1 cellular context compared by ENCODE assay signal in the genomic region with DNA sequence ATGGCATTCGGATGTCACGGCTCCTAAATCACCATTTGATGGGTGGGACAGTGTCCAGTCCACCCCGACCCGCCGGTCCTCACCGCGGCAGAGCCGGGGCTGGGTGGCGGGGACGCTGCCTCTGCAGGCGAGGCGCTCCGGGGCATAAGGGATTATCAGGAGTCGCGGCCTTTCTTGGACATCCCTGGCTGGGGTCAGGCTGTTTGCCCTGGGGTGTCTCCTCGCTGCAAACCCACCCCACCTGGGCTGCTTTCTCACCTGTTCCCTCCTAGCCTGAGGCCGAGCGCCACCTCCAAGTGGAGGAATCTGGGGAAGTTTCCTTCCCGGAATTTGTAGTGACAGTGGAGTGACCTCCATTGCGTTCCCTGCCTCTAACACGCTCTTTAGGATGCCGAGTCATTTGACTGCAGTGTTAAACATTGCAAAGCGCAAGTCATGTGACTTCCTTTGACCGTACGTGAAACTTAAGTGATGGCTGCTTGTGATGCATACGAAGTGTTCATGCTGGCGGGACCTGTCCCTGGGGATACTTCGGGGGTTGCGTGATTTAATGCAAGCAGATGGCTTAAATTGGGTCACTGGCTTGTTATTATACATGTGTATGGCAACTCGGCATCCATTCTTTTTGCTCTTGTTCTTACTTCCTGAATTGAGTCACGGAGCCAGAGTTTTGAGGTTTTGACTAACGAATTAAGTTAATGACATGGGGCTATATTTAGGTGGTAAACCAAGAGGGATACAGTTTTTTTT.
TF ChIP-seq lines count a peak whose summit lies in the region.

No MANE protein-coding gene starts in this region.

TF ChIP-seq in HepG2, 621 proteins besides CTCF, POLR2A, EP300 and RAD21 (continued from another document and continues in another):
- TF ChIP-seq, protein P1, sequence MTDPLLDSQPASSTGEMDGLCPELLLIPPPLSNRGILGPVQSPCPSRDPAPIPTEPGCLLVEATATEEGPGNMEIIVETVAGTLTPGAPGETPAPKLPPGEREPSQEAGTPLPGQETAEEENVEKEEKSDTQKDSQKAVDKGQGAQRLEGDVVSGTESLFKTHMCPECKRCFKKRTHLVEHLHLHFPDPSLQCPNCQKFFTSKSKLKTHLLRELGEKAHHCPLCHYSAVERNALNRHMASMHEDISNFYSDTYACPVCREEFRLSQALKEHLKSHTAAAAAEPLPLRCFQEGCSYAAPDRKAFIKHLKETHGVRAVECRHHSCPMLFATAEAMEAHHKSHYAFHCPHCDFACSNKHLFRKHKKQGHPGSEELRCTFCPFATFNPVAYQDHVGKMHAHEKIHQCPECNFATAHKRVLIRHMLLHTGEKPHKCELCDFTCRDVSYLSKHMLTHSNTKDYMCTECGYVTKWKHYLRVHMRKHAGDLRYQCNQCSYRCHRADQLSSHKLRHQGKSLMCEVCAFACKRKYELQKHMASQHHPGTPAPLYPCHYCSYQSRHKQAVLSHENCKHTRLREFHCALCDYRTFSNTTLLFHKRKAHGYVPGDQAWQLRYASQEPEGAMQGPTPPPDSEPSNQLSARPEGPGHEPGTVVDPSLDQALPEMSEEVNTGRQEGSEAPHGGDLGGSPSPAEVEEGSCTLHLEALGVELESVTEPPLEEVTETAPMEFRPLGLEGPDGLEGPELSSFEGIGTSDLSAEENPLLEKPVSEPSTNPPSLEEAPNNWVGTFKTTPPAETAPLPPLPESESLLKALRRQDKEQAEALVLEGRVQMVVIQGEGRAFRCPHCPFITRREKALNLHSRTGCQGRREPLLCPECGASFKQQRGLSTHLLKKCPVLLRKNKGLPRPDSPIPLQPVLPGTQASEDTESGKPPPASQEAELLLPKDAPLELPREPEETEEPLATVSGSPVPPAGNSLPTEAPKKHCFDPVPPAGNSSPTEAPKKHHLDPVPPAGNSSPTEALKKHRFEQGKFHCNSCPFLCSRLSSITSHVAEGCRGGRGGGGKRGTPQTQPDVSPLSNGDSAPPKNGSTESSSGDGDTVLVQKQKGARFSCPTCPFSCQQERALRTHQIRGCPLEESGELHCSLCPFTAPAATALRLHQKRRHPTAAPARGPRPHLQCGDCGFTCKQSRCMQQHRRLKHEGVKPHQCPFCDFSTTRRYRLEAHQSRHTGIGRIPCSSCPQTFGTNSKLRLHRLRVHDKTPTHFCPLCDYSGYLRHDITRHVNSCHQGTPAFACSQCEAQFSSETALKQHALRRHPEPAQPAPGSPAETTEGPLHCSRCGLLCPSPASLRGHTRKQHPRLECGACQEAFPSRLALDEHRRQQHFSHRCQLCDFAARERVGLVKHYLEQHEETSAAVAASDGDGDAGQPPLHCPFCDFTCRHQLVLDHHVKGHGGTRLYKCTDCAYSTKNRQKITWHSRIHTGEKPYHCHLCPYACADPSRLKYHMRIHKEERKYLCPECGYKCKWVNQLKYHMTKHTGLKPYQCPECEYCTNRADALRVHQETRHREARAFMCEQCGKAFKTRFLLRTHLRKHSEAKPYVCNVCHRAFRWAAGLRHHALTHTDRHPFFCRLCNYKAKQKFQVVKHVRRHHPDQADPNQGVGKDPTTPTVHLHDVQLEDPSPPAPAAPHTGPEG (CRISPR knock-in tag; IDR thresholded peaks at IDR 0.05) = 0 out of 2 replicates have a peak, but pooled peaks have one; percentile 56
- TF ChIP-seq, protein P2, sequence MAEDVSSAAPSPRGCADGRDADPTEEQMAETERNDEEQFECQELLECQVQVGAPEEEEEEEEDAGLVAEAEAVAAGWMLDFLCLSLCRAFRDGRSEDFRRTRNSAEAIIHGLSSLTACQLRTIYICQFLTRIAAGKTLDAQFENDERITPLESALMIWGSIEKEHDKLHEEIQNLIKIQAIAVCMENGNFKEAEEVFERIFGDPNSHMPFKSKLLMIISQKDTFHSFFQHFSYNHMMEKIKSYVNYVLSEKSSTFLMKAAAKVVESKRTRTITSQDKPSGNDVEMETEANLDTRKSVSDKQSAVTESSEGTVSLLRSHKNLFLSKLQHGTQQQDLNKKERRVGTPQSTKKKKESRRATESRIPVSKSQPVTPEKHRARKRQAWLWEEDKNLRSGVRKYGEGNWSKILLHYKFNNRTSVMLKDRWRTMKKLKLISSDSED (CRISPR knock-in tag; IDR thresholded peaks at IDR 0.05) = no peak
- TF ChIP-seq EZH2 (conservative IDR thresholded peaks at IDR 0.05; ENCODE audit: low read depth, low read length) (no peak), AHR (CRISPR knock-in tag; IDR thresholded peaks at IDR 0.05) (0 out of 2 replicates have a peak, but pooled peaks have one; percentile 47), SOX13 (IDR thresholded peaks at IDR 0.05) (no peak), SOX13 (CRISPR knock-in tag; conservative IDR thresholded peaks at IDR 0.05 in 1 of 2, IDR thresholded peaks at IDR 0.05 in 1 of 2) (peak in 1 of 2 experiments; percentile 49; a peak in 1 of 4 replicates), SAP130 (CRISPR knock-in tag; IDR thresholded peaks at IDR 0.05; ENCODE audit: low read depth) (peak; percentile 90), SOX5 (CRISPR knock-in tag; IDR thresholded peaks at IDR 0.05; ENCODE audit: borderline replicate concordance) (peak; percentile 37; the same call in 1 of the 2 replicates), ZNF607 (CRISPR knock-in tag; IDR thresholded peaks at IDR 0.05; ENCODE audit: borderline replicate concordance) (peak; percentile 82; the same call in 1 of the 2 replicates), ZFX (CRISPR knock-in tag; IDR thresholded peaks at IDR 0.05; ENCODE audit: low read depth) (peak; percentile 28; the same call in 1 of the 2 replicates), TMF1 (CRISPR knock-in tag; IDR thresholded peaks at IDR 0.05; ENCODE audit: low read depth) (peak; percentile 38; the same call in 1 of the 2 replicates), MXD4 (CRISPR knock-in tag; IDR thresholded peaks at IDR 0.05) (peak; percentile 65; the same call in 1 of the 2 replicates), MTA3 (CRISPR knock-in tag; IDR thresholded peaks at IDR 0.05) (no peak), CREM (IDR thresholded peaks at IDR 0.05) (no peak), CREM (CRISPR knock-in tag; IDR thresholded peaks at IDR 0.05) (no peak), KLF12 (CRISPR knock-in tag; IDR thresholded peaks at IDR 0.05; ENCODE audit: borderline replicate concordance) (peak; percentile 32; the same call in 1 of the 2 replicates), TEAD3 (CRISPR knock-in tag; optimal IDR thresholded peaks at IDR 0.05; ENCODE audit: borderline replicate concordance) (peak; percentile 54), GABPA (IDR thresholded peaks at IDR 0.05; ENCODE audit: low read depth, low read length) (no peak), GABPA (CRISPR knock-in tag; IDR thresholded peaks at IDR 0.05; ENCODE audit: low read depth) (peak; percentile 69), PITX1 (CRISPR knock-in tag; IDR thresholded peaks at IDR 0.05) (0 out of 2 replicates have a peak, but pooled peaks have one; percentile 62), IRF2 (CRISPR knock-in tag; IDR thresholded peaks at IDR 0.05) (0 out of 2 replicates have a peak, but pooled peaks have one; percentile 53), YEATS4 (CRISPR knock-in tag; IDR thresholded peaks at IDR 0.05; ENCODE audit: borderline replicate concordance) (peak; percentile 57; the same call in 1 of the 2 replicates), ZNF296 (CRISPR knock-in tag; conservative IDR thresholded peaks at IDR 0.05) (no peak), ZNF232 (CRISPR knock-in tag; IDR thresholded peaks at IDR 0.05; ENCODE audit: borderline replicate concordance) (peak; percentile 59; the same call in 1 of the 2 replicates), SMYD3 (CRISPR knock-in tag; IDR thresholded peaks at IDR 0.05) (no peak), POLR2G (IDR thresholded peaks at IDR 0.05; ENCODE audit: low read depth, low read length) (peak; percentile 85), ZNF660 (CRISPR knock-in tag; IDR thresholded peaks at IDR 0.05; ENCODE audit: borderline replicate concordance, low read depth) (no peak), GABPB1 (CRISPR knock-in tag; IDR thresholded peaks at IDR 0.05) (peak; percentile 50), PHF8 (CRISPR knock-in tag; IDR thresholded peaks at IDR 0.05) (peak; percentile 51; the same call in 1 of the 2 replicates), ZNF749 (CRISPR knock-in tag; IDR thresholded peaks at IDR 0.05; ENCODE audit: borderline replicate concordance) (peak; percentile 32; the same call in 1 of the 2 replicates), NKX3-1 (CRISPR knock-in tag; IDR thresholded peaks at IDR 0.05) (peak; percentile 67), KLF15 (CRISPR knock-in tag; IDR thresholded peaks at IDR 0.05; ENCODE audit: borderline replicate concordance) (no peak), ZNF350 (CRISPR knock-in tag; IDR thresholded peaks at IDR 0.05; ENCODE audit: borderline replicate concordance, low read depth) (peak; percentile 44; the same call in 1 of the 2 replicates)
- TF ChIP-seq, protein P3, sequence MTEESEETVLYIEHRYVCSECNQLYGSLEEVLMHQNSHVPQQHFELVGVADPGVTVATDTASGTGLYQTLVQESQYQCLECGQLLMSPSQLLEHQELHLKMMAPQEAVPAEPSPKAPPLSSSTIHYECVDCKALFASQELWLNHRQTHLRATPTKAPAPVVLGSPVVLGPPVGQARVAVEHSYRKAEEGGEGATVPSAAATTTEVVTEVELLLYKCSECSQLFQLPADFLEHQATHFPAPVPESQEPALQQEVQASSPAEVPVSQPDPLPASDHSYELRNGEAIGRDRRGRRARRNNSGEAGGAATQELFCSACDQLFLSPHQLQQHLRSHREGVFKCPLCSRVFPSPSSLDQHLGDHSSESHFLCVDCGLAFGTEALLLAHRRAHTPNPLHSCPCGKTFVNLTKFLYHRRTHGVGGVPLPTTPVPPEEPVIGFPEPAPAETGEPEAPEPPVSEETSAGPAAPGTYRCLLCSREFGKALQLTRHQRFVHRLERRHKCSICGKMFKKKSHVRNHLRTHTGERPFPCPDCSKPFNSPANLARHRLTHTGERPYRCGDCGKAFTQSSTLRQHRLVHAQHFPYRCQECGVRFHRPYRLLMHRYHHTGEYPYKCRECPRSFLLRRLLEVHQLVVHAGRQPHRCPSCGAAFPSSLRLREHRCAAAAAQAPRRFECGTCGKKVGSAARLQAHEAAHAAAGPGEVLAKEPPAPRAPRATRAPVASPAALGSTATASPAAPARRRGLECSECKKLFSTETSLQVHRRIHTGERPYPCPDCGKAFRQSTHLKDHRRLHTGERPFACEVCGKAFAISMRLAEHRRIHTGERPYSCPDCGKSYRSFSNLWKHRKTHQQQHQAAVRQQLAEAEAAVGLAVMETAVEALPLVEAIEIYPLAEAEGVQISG (CRISPR knock-in tag; IDR thresholded peaks at IDR 0.05) = peak; percentile 32; the same call in 1 of the 2 replicates
- TF ChIP-seq, protein P4, sequence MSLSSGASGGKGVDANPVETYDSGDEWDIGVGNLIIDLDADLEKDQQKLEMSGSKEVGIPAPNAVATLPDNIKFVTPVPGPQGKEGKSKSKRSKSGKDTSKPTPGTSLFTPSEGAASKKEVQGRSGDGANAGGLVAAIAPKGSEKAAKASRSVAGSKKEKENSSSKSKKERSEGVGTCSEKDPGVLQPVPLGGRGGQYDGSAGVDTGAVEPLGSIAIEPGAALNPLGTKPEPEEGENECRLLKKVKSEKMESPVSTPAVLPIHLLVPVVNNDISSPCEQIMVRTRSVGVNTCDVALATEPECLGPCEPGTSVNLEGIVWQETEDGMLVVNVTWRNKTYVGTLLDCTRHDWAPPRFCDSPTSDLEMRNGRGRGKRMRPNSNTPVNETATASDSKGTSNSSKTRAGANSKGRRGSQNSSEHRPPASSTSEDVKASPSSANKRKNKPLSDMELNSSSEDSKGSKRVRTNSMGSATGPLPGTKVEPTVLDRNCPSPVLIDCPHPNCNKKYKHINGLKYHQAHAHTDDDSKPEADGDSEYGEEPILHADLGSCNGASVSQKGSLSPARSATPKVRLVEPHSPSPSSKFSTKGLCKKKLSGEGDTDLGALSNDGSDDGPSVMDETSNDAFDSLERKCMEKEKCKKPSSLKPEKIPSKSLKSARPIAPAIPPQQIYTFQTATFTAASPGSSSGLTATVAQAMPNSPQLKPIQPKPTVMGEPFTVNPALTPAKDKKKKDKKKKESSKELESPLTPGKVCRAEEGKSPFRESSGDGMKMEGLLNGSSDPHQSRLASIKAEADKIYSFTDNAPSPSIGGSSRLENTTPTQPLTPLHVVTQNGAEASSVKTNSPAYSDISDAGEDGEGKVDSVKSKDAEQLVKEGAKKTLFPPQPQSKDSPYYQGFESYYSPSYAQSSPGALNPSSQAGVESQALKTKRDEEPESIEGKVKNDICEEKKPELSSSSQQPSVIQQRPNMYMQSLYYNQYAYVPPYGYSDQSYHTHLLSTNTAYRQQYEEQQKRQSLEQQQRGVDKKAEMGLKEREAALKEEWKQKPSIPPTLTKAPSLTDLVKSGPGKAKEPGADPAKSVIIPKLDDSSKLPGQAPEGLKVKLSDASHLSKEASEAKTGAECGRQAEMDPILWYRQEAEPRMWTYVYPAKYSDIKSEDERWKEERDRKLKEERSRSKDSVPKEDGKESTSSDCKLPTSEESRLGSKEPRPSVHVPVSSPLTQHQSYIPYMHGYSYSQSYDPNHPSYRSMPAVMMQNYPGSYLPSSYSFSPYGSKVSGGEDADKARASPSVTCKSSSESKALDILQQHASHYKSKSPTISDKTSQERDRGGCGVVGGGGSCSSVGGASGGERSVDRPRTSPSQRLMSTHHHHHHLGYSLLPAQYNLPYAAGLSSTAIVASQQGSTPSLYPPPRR (CRISPR knock-in tag; IDR thresholded peaks at IDR 0.05; ENCODE audit: borderline replicate concordance) = no peak
- TF ChIP-seq, protein P5, sequence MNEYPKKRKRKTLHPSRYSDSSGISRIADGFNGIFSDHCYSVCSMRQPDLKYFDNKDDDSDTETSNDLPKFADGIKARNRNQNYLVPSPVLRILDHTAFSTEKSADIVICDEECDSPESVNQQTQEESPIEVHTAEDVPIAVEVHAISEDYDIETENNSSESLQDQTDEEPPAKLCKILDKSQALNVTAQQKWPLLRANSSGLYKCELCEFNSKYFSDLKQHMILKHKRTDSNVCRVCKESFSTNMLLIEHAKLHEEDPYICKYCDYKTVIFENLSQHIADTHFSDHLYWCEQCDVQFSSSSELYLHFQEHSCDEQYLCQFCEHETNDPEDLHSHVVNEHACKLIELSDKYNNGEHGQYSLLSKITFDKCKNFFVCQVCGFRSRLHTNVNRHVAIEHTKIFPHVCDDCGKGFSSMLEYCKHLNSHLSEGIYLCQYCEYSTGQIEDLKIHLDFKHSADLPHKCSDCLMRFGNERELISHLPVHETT (CRISPR knock-in tag; conservative IDR thresholded peaks at IDR 0.05) = 0 out of 2 replicates have a peak, but pooled peaks have one; percentile 17
- TF ChIP-seq, protein P6, sequence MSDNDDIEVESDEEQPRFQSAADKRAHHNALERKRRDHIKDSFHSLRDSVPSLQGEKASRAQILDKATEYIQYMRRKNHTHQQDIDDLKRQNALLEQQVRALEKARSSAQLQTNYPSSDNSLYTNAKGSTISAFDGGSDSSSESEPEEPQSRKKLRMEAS (IDR thresholded peaks at IDR 0.05) = peak; percentile 44; the same call in 1 of the 2 replicates
- TF ChIP-seq, protein P7, sequence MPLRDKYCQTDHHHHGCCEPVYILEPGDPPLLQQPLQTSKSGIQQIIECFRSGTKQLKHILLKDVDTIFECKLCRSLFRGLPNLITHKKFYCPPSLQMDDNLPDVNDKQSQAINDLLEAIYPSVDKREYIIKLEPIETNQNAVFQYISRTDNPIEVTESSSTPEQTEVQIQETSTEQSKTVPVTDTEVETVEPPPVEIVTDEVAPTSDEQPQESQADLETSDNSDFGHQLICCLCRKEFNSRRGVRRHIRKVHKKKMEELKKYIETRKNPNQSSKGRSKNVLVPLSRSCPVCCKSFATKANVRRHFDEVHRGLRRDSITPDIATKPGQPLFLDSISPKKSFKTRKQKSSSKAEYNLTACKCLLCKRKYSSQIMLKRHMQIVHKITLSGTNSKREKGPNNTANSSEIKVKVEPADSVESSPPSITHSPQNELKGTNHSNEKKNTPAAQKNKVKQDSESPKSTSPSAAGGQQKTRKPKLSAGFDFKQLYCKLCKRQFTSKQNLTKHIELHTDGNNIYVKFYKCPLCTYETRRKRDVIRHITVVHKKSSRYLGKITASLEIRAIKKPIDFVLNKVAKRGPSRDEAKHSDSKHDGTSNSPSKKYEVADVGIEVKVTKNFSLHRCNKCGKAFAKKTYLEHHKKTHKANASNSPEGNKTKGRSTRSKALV (CRISPR knock-in tag; IDR thresholded peaks at IDR 0.05) = 0 out of 2 replicates have a peak, but pooled peaks have one; percentile 40
